In genomic region chr14:45361727-45362126, GRCh38 we compare ENCODE assay signal across 23 cellular contexts.
"Had no signal": no experiment of that assay in that cellular context is flagged by ENCODE, and none has a peak within 500 bp of the region (broad histone marks: within the 10 kb centered on the region; RNA-seq: fewer than 3 reads in every experiment).

No MANE protein-coding gene starts in this region.

- H3K27ac ChIP-seq: gastroesophageal sphincter, heart left ventricle, hepatocyte, left lung, ovary, psoas muscle, sigmoid colon, thyroid gland had no signal

- H3K4me1 Mint-ChIP-seq: natural killer cell; stimulated activated effector memory CD8-positive, alpha-beta T cell treated with anti-CD3 and anti-CD28 coated beads, Interleukin-12 subunit alpha, Interleukin-12 subunit beta, amount 100 ng/mL, for 72 hours had no signal

- H3K27me3 Mint-ChIP-seq: effector memory CD8-positive, alpha-beta T cell had no signal

- H3K27me3 ChIP-seq: gastroesophageal sphincter, heart left ventricle, hepatocyte, left lung, ovary, sigmoid colon, stomach, thyroid gland had no signal

- H3K4me3 Mint-ChIP-seq: effector memory CD8-positive, alpha-beta T cell; natural killer cell; stimulated activated effector memory CD8-positive, alpha-beta T cell treated with anti-CD3 and anti-CD28 coated beads, Interleukin-12 subunit alpha, Interleukin-12 subunit beta, amount 100 ng/mL, for 72 hours had no signal

- H3K9me3 ChIP-seq: gastroesophageal sphincter, heart left ventricle, left lung, ovary, psoas muscle, sigmoid colon, stomach, thyroid gland had no signal

- H2AFZ ChIP-seq: hepatocyte had no signal

- DNase-seq: cortex of kidney; effector memory CD8-positive, alpha-beta T cell; foreskin fibroblast; heart left ventricle; left cardiac atrium; left lung; natural killer cell; occipital lobe; ovary; posterior cingulate gyrus; psoas muscle; right cardiac atrium; sigmoid colon; stimulated activated CD4-positive, alpha-beta T cell treated with anti-CD3 and anti-CD28 coated beads, Interleukin-2, amount 100 ng/mL, for 24 hours; stimulated activated CD4-positive, alpha-beta T cell treated with anti-CD3 and anti-CD28 coated beads, Interleukin-4, amount 100 ng/mL, for 24 hours; stimulated activated naive CD4-positive, alpha-beta T cell treated with Interleukin-2 at 50 U/mL for 16 hours; stomach; thyroid gland had no signal

- H3K36me3 Mint-ChIP-seq: stimulated activated effector memory CD8-positive, alpha-beta T cell treated with anti-CD3 and anti-CD28 coated beads, Interleukin-12 subunit alpha, Interleukin-12 subunit beta, amount 100 ng/mL, for 72 hours had no signal

- H3K36me3 ChIP-seq: gastroesophageal sphincter, heart left ventricle, left lung, ovary, sigmoid colon, stomach, thyroid gland had no signal

- FAIRE-seq: endometrium had no signal

- H3K27ac Mint-ChIP-seq: effector memory CD8-positive, alpha-beta T cell; natural killer cell; stimulated activated effector memory CD8-positive, alpha-beta T cell treated with anti-CD3 and anti-CD28 coated beads, Interleukin-12 subunit alpha, Interleukin-12 subunit beta, amount 100 ng/mL, for 72 hours had no signal

- H3K79me2 ChIP-seq: hepatocyte had no signal

- ATAC-seq: effector memory CD8-positive, alpha-beta T cell; esophagus mucosa; gastroesophageal sphincter; left cardiac atrium; left lung; natural killer cell; right cardiac atrium; stimulated activated effector memory CD8-positive, alpha-beta T cell treated with anti-CD3 and anti-CD28 coated beads, Interleukin-12 subunit alpha, Interleukin-12 subunit beta, amount 100 ng/mL, for 72 hours had no signal

- H3K4me1 ChIP-seq: left lung, psoas muscle, sigmoid colon, thyroid gland had no signal

- H3K4me2 ChIP-seq: hepatocyte had no signal

- H3K4me3 ChIP-seq: gastroesophageal sphincter, heart left ventricle, hepatocyte, left lung, ovary, psoas muscle, sigmoid colon, stomach, thyroid gland had no signal
